In genomic region chr21:35996217-35996616, GRCh38 we compare ENCODE assay signal across 14 cellular contexts.
"Had no signal": no experiment of that assay in that cellular context is flagged by ENCODE, and none has a peak within 500 bp of the region (broad histone marks: within the 10 kb centered on the region; RNA-seq: fewer than 3 reads in every experiment).

No MANE protein-coding gene starts in this region.

- DNase-seq: IMR-90, Kasumi-1, KG1, MV-4-11, NCI-H1048, NCI-H1436 treated with DMSO at 0.1 percent for 48 hours, NCI-H1694, NCI-H2171 treated with DMSO at 0.1 percent for 48 hours, NCI-H2227 treated with DMSO at 0.1 percent for 48 hours, NCI-H526 treated with DMSO at 0.1 percent for 48 hours, NCI-H748 treated with DMSO at 0.1 percent for 48 hours, Right ventricle myocardium superior, SIG-M5 had no signal

- ATAC-seq: HepG2 had no signal
